23 cellular contexts compared by ENCODE assay signal in genomic region chr7:23279819-23280525, GRCh38.
"Had no signal": no experiment of that assay in that cellular context is flagged by ENCODE, and none has a peak within 500 bp of the region (broad histone marks: within the 10 kb centered on the region; RNA-seq: fewer than 3 reads in every experiment).

No MANE protein-coding gene starts in this region.

- H3K36me3 ChIP-seq: colonic mucosa had no signal

- H3K27me3 ChIP-seq: colonic mucosa, dorsolateral prefrontal cortex, esophagus muscularis mucosa, foreskin keratinocyte, gastroesophageal sphincter, heart left ventricle, heart right ventricle had no signal

- H3K27me3 Mint-ChIP-seq: dendritic cell treated with granulocyte-macrophage colony-stimulating factor and Interleukin-4, amounts not matched to agents 40 ng/mL and 50 ng/mL, for 4 days; effector memory CD8-positive, alpha-beta T cell had no signal

- H3K4me3 Mint-ChIP-seq: dendritic cell treated with granulocyte-macrophage colony-stimulating factor and Interleukin-4, amounts not matched to agents 40 ng/mL and 50 ng/mL, for 4 days; effector memory CD8-positive, alpha-beta T cell; endodermal cell had no signal

- DNase-seq: colonic mucosa; cortex of kidney; dermis blood vessel endothelial cell; dorsolateral prefrontal cortex; effector CD4-positive, alpha-beta T cell; effector CD8-positive, alpha-beta T cell; effector memory CD4-positive, alpha-beta T cell; effector memory CD8-positive, alpha-beta T cell; endodermal cell; erythroblast; foreskin fibroblast; foreskin keratinocyte; foreskin melanocyte; glutamatergic neuron; head of caudate nucleus; heart left ventricle; heart right ventricle had no signal

- ATAC-seq: effector memory CD8-positive, alpha-beta T cell; esophagus mucosa; foreskin keratinocyte; gastroesophageal sphincter; heart left ventricle; heart right ventricle had no signal

- H3K27ac ChIP-seq: colonic mucosa, coronary artery, dorsolateral prefrontal cortex, epithelial cell of prostate, esophagus muscularis mucosa, foreskin keratinocyte, gastroesophageal sphincter, heart left ventricle, heart right ventricle had no signal

- H3K4me3 ChIP-seq: colonic mucosa, coronary artery, dorsolateral prefrontal cortex, esophagus muscularis mucosa, gastroesophageal sphincter, heart left ventricle, heart right ventricle had no signal

- H3K9me3 ChIP-seq: colonic mucosa, esophagus muscularis mucosa, gastroesophageal sphincter, heart left ventricle, heart right ventricle had no signal

- H3K27ac Mint-ChIP-seq: dendritic cell treated with granulocyte-macrophage colony-stimulating factor and Interleukin-4, amounts not matched to agents 40 ng/mL and 50 ng/mL, for 4 days; effector memory CD8-positive, alpha-beta T cell; endodermal cell had no signal

- H3K9me3 Mint-ChIP-seq: dendritic cell treated with granulocyte-macrophage colony-stimulating factor and Interleukin-4, amounts not matched to agents 40 ng/mL and 50 ng/mL, for 4 days; effector memory CD8-positive, alpha-beta T cell; endodermal cell had no signal

- H3K4me1 ChIP-seq: colonic mucosa, esophagus muscularis mucosa, foreskin keratinocyte, gastroesophageal sphincter, heart left ventricle, heart right ventricle had no signal

- H3K4me1 Mint-ChIP-seq: endodermal cell had no signal
